9 cellular contexts compared by ENCODE assay signal in the genomic region with DNA sequence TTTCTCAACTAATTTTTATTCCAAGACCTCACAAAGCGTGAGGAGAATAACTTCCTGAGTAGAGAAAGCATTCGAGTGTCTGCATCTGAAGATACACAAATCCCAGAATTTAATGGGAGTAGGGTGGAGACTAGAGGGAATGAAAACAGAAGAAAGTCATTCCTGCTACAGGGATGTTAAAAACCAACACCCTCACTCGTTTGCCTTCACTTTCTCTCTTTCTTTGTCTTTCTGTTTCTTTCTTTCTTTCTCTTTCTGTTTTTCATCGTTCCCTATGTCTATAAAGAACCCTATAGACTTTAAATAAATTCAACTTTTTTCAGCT.
"Had no signal": no experiment of that assay in that cellular context is flagged by ENCODE, and none has a peak within 500 bp of the region (broad histone marks: within the 10 kb centered on the region; RNA-seq: fewer than 3 reads in every experiment).

No MANE protein-coding gene starts in this region.

- H3K9me3 ChIP-seq: thyroid gland, uterus had no signal

- H3K27ac ChIP-seq: parathyroid adenoma, thyroid gland had no signal

- H3K27ac Mint-ChIP-seq: effector memory CD8-positive, alpha-beta T cell had no signal

- H3K27me3 ChIP-seq: thyroid gland, uterus had no signal

- H3K9me3 Mint-ChIP-seq: effector memory CD8-positive, alpha-beta T cell had no signal

- H3K4me3 Mint-ChIP-seq: effector memory CD8-positive, alpha-beta T cell had no signal

- H3K36me3 ChIP-seq: thyroid gland, uterus had no signal

- DNase-seq: activated CD4-positive, alpha-beta T cell treated with anti-CD3 and anti-CD28 coated beads for 1 hour; activated CD4-positive, alpha-beta T cell treated with anti-CD3 and anti-CD28 coated beads, Interleukin-2, amount 50 U/mL, for 48 hours; activated naive CD4-positive, alpha-beta T cell; effector memory CD8-positive, alpha-beta T cell; mesendoderm; T-helper 9 cell; thyroid gland; uterus had no signal

- H3K4me1 ChIP-seq: parathyroid adenoma, thyroid gland, uterus had no signal

- H3K4me3 ChIP-seq: thyroid gland, uterus had no signal

- ATAC-seq: effector memory CD8-positive, alpha-beta T cell had no signal
